ENCODE assay signal across 8 cellular contexts in the genomic region with DNA sequence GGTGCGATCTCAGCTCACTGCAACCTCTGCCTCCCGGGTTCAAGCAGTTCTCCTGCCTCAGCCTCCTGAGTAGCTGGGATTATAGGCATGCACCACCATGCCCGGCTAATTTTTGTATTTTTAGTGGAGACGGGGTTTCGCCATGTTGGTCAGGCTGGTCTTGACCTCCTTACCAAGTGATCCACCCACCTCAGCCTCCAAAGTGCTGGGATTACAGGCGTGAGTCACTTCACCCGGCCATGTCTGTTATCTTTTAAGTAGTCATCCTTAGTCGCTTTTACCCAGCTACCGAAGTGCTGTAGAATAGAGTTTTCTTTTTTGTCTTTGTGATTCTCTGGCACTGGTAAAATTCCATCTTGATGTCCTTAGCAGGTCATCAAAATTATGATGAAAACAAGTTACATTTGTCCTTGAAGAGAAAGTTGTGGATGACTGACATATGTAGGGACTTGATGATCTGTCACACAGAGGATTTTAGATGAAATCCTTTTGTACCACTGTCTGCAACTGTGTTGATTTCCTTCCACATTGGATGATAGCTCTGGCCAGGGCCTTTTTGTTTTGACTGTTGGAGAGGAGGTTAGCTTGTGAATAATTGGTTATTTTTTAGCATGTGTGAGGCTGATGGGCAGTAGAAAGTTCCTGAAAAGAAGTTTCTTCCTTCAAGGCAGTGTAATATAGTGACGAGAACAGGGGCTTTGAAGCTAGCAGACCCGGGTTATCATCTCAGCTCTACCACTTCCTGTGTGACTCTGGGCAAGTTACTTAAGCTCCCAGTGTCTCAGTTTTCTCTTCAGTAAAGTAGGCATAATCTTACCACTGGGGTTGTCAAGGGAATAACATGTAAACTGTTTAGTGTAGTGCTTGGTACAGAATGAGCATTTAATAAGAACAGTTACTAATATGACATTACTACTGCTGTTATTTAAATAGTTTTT. TPM values are rescaled to one million over a fixed set of nuclear protein-coding genes. Genes with fewer than 3 reads are reported as not detected.
DNase-seq lines count a peak whose midpoint lies in the region; ATAC-seq and TF ChIP-seq lines count a peak whose summit lies in the region.

No MANE protein-coding gene starts in this region.

- H3K4me2 ChIP-seq in mesendoderm (ENCODE audit: low read length) = no peak overlapping the region

- TF ChIP-seq CTCF in fibroblast of villous mesenchyme (IDR thresholded peaks at IDR 0.05; ENCODE audit: insufficient read depth, low read depth, low read length) (no peak), coronary artery (IDR thresholded peaks at IDR 0.05) (no peak)

- H3K79me1 ChIP-seq in mesendoderm (ENCODE audit: low read length) = peaks cover 2% of the 10 kb centered on the region

- H2BK15ac ChIP-seq in mesendoderm (replicated peaks; ENCODE audit: low read depth) = no peak overlapping the region

- peak in 2 of 3 donors; percentile 53 to 80 for DNase-seq in CD4-positive, CD25-positive, alpha-beta regulatory T cell
- peak in 3 of 5 experiments; percentile 6 to 88 (median 58) for DNase-seq in T-helper 2 cell
- DNase-seq in fibroblast of villous mesenchyme (ENCODE audit: low read depth) = peak; percentile 84
- no peak for DNase-seq in NOMO-1 treated with dmso at 0.1 percent for 144 hours (lab: John Stamatoyannopoulos, UW; ENCODE audit: unreplicated experiment)
- no peak for DNase-seq in mesendoderm
- no peak for DNase-seq in coronary artery (ENCODE audit: low spot score)

- no peak overlapping the region for H3K4ac ChIP-seq in mesendoderm (ENCODE audit: low read depth, low read length)

- H2AK5ac ChIP-seq in mesendoderm (ENCODE audit: low read length) = no peak overlapping the region

- ATAC-seq in CD4-positive, CD25-positive, alpha-beta regulatory T cell (ENCODE audit: low read depth in 2 of 2) = peak; percentile 87 to 93
- ATAC-seq in GM21360 (IDR thresholded peaks at IDR 0.05; ENCODE audit: unreplicated experiment) (peak; percentile 35), GM19463 (IDR thresholded peaks at IDR 0.05; ENCODE audit: unreplicated experiment) (no peak)

- no peaks in the 10 kb centered on the region for H3K27me3 ChIP-seq in CD4-positive, CD25-positive, alpha-beta regulatory T cell (ENCODE audit: control insufficient read depth, insufficient read depth, low read length)
- H3K27me3 ChIP-seq in mesendoderm (ENCODE audit: insufficient read depth, low read length, poor library complexity) = no peaks in the 10 kb centered on the region

- H3K79me2 ChIP-seq in mesendoderm (ENCODE audit: control insufficient read depth, insufficient read depth, low read length) = no peaks in the 10 kb centered on the region

- H3K18ac ChIP-seq in mesendoderm (ENCODE audit: low read length) = no peak overlapping the region

- peak overlapping the region; percentile 75 for H3K27ac ChIP-seq in CD4-positive, CD25-positive, alpha-beta regulatory T cell (ENCODE audit: insufficient read depth, low read length, poor library complexity, severe bottlenecking)
- H3K27ac ChIP-seq in mesendoderm (ENCODE audit: low read depth, low read length) (no peak overlapping the region), coronary artery (peak overlapping the region in 1 of 2 donors; percentile 82)

- H4K5ac ChIP-seq in mesendoderm (ENCODE audit: low read length) = no peak overlapping the region

- peak overlapping the region; percentile 86 to 99 (median 93) for H3K27ac Mint-ChIP-seq in CD4-positive, CD25-positive, alpha-beta regulatory T cell

- peaks cover 46% of the 10 kb centered on the region for H3K4me1 ChIP-seq in CD4-positive, CD25-positive, alpha-beta regulatory T cell (ENCODE audit: control insufficient read depth, insufficient read depth, low read length, poor library complexity, severe bottlenecking)
- no peaks in the 10 kb centered on the region for H3K4me1 ChIP-seq in mesendoderm (ENCODE audit: control insufficient read depth, low read depth, low read length)

- H3K36me3 ChIP-seq in CD4-positive, CD25-positive, alpha-beta regulatory T cell (ENCODE audit: control insufficient read depth, insufficient read depth, low read length) = no peaks in the 10 kb centered on the region
- H3K36me3 ChIP-seq in mesendoderm (ENCODE audit: control insufficient read depth, insufficient read depth, low read length) = no peaks in the 10 kb centered on the region

- H3K56ac ChIP-seq in mesendoderm (ENCODE audit: low read length) = no peak overlapping the region

- H2BK120ac ChIP-seq in mesendoderm (ENCODE audit: low read depth, low read length) = no peak overlapping the region

- no peaks in the 10 kb centered on the region for H3K9me3 Mint-ChIP-seq in CD4-positive, CD25-positive, alpha-beta regulatory T cell

- peak overlapping the region; percentile 52 to 88 (median 70) for H3K4me3 Mint-ChIP-seq in CD4-positive, CD25-positive, alpha-beta regulatory T cell

- H3K23ac ChIP-seq in mesendoderm (ENCODE audit: low read length) = no peak overlapping the region

- H3K9me3 ChIP-seq in CD4-positive, CD25-positive, alpha-beta regulatory T cell (ENCODE audit: control insufficient read depth in 2 of 2, low read length in 2 of 2) = no peaks in the 10 kb centered on the region

- no peaks in the 10 kb centered on the region for H3K27me3 Mint-ChIP-seq in CD4-positive, CD25-positive, alpha-beta regulatory T cell

- H4K8ac ChIP-seq in mesendoderm (ENCODE audit: low read depth, low read length) = no peak overlapping the region

- peaks cover 12% of the 10 kb centered on the region for H3K36me3 Mint-ChIP-seq in CD4-positive, CD25-positive, alpha-beta regulatory T cell

- no peak overlapping the region for H3K9ac ChIP-seq in mesendoderm (ENCODE audit: low read length)

- WGBS in mesendoderm (ENCODE audit: extremely low coverage, insufficient coverage, low lambda C conversion rate) = no CpG with 5 or more reads among the region's 11 CpGs

- H2BK5ac ChIP-seq in mesendoderm (ENCODE audit: low read length) = no peak overlapping the region

- peak overlapping the region; percentile 59 for H3K4me3 ChIP-seq in CD4-positive, CD25-positive, alpha-beta regulatory T cell (ENCODE audit: low read depth, low read length)
- H3K4me3 ChIP-seq in fibroblast of villous mesenchyme (ENCODE audit: low read depth, low read length) = no peak overlapping the region
- no peak overlapping the region for H3K4me3 ChIP-seq in mesendoderm (ENCODE audit: low read length)
- no peak overlapping the region for H3K4me3 ChIP-seq in coronary artery

- H3K4me1 Mint-ChIP-seq in CD4-positive, CD25-positive, alpha-beta regulatory T cell = peaks cover 30 to 59% (median 43%) of the 10 kb centered on the region in 4 donors

RNA-seq across cellular contexts. Expression of a gene that starts 18.8 kb away (rescaled TPM):
- 42.2 TPM for total RNA-seq in CD4-positive, CD25-positive, alpha-beta regulatory T cell
- 10 to 100 TPM; 13.4 to 26.7 (median 14.6) TPM for polyA plus RNA-seq in CD4-positive, CD25-positive, alpha-beta regulatory T cell
- 95.7 and 131 TPM in 2 replicates for total RNA-seq in fibroblast of villous mesenchyme
- polyA plus RNA-seq in mesendoderm (2013, experiment 1 of 2) = 10.9 TPM
- polyA plus RNA-seq in mesendoderm (2013, experiment 2 of 2) = 11.5 TPM

Comparison
In these comparisons a context has a peak if more than half of its experiments do, and no peak if none do; other contexts are left out.
1. DNase-seq: peak in CD4-positive, CD25-positive, alpha-beta regulatory T cell (2 of 3), T-helper 2 cell (3 of 5) and fibroblast of villous mesenchyme (single experiment); none in NOMO-1 treated with dmso at 0.1 percent for 144 hours (single experiment), mesendoderm (single experiment) and coronary artery (single experiment).